Comparison of ENCODE assay signal across 8 cellular contexts in the genomic region with DNA sequence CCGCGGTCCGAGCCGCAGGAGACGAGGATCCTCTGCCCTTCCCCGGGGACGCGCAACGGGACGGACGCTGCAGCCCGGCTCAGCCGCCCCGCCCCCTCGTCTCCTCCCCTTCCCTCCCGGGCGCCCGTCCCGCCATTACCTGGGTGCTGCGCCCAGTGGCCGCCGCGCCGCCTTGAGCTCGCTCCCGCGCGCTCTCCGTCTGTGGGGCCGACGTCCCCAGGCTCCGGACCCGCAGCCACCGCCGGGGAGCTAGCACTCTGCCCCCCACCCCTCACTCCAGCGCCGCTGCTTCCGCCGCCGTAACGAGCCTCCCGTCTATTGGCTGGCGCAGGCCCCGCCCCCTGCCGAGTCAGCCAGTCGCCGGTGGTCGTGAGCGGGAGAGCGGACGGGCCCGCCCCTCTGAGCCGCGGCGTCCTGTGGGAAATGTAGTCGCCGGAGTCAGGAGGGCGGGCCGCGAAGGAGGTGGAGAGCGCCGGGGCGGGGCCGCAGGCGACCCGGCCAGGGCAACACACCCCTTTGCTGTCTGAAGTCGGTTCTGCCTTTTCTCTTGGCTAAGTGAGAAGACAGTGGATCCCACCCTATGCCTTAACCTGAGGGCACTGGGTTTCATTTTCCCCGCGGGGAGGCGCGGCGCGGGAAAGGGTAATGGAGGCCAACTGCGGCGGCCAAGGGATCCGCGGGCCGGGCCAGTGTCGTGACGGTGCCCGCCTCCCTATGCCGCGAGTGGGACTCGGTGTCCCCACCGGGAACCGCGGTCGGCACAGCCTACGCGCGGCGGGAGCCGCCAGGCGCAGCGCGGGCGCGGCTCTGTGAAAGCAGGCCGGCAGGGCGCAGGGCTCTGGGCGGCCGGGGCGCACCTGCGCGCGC. TPM values are rescaled to one million over a fixed set of nuclear protein-coding genes. Genes with fewer than 3 reads are reported as not detected.
DNase-seq lines count a peak whose midpoint lies in the region; ATAC-seq and TF ChIP-seq lines count a peak whose summit lies in the region.

A gene (minus strand): TSS at position 259 of the 867 bp plus-strand sequence. CDS start 1,767 bp downstream, outside the sequence.

- H3K36me3 Mint-ChIP-seq in endothelial cell (ENCODE audit: low read depth, unreplicated experiment) (peaks cover 8% of the 10 kb centered on the region), mesothelial cell of epicardium (peaks cover 5% of the 10 kb centered on the region)

- H3K4me1 ChIP-seq in OCI-LY3 (ENCODE audit: low read length) = peaks cover 10% of the 10 kb centered on the region

- no peaks in the 10 kb centered on the region for H3K27me3 ChIP-seq in OCI-LY3 (ENCODE audit: low read depth, low read length)

- peaks cover 6% of the 10 kb centered on the region; the same call in 1 of the 2 replicates for H3K79me2 ChIP-seq in OCI-LY3 (ENCODE audit: low read length)

- peak within 1 kb of the TSS; percentile 68 for H3K9ac ChIP-seq in OCI-LY3 (ENCODE audit: low read length)

- no peak within 1 kb of the TSS for H3K27ac Mint-ChIP-seq in endothelial cell (ENCODE audit: unreplicated experiment)
- peak within 1 kb of the TSS; percentile 92 for H3K27ac Mint-ChIP-seq in mesothelial cell of epicardium

- no peaks in the 10 kb centered on the region for H4K20me1 ChIP-seq in OCI-LY3 (ENCODE audit: insufficient read depth, low read length)

- DNase-seq in DMS114 treated with DMSO at 0.1 percent for 48 hours (lab: John Stamatoyannopoulos, UW; ENCODE audit: unreplicated experiment) (peak; percentile 82), HuH-7.5 (ENCODE audit: low spot score) (peak; percentile 85), endothelial cell (ENCODE audit: low spot score) (peak; percentile 97), mesothelial cell of epicardium (ENCODE audit: low spot score in 2 of 2, unreplicated experiment in 2 of 2) (peak; percentile 96 to 97)
- DNase-seq in activated CD8-positive, alpha-beta memory T cell treated with anti-CD3 and anti-CD28 coated beads, Interleukin-2, amount 50 U/mL, for 4 hours = peak; percentile 99
- peak; percentile 94 to 97 for DNase-seq in stimulated activated CD8-positive, alpha-beta memory T cell treated with anti-CD3 and anti-CD28 coated beads, Interleukin-15, amount 100 ng/mL, for 4 hours (ENCODE audit: low read depth in 2 of 2)

- peaks cover 11% of the 10 kb centered on the region for H3K27me3 Mint-ChIP-seq in endothelial cell (ENCODE audit: unreplicated experiment)
- H3K27me3 Mint-ChIP-seq in mesothelial cell of epicardium (ENCODE audit: low read depth) = no peaks in the 10 kb centered on the region

- H2AFZ ChIP-seq in OCI-LY3 (ENCODE audit: low read depth, low read length) = peak within 1 kb of the TSS; percentile 91

- H3K4me1 Mint-ChIP-seq in endothelial cell (ENCODE audit: unreplicated experiment) = peaks cover 8% of the 10 kb centered on the region
- H3K4me1 Mint-ChIP-seq in mesothelial cell of epicardium = peaks cover 15% of the 10 kb centered on the region

- H3K4me3 Mint-ChIP-seq in endothelial cell (ENCODE audit: unreplicated experiment) (peak within 1 kb of the TSS; percentile 97), mesothelial cell of epicardium (peak within 1 kb of the TSS; percentile 91)

- H3K4me2 ChIP-seq in OCI-LY3 (ENCODE audit: low read length) = peak within 1 kb of the TSS; percentile 96

- 0 out of 2 replicates have a peak, but pooled peaks cover 4% of the 10 kb centered on the region for H3K9me3 ChIP-seq in OCI-LY3 (ENCODE audit: insufficient read depth, low read length)

- H3K9me3 Mint-ChIP-seq in endothelial cell (ENCODE audit: unreplicated experiment) = no peaks in the 10 kb centered on the region
- peaks cover 14% of the 10 kb centered on the region for H3K9me3 Mint-ChIP-seq in mesothelial cell of epicardium

- TF ChIP-seq CTCF in OCI-LY3 (IDR thresholded peaks at IDR 0.05; ENCODE audit: low read depth, low read length) (no peak), endothelial cell (IDR thresholded peaks at IDR 0.05; ENCODE audit: unreplicated experiment) (no peak), mesothelial cell of epicardium (IDR thresholded peaks at IDR 0.05; ENCODE audit: unreplicated experiment) (no peak)

- H3K27ac ChIP-seq in OCI-LY3 (ENCODE audit: low read length) = peak within 1 kb of the TSS; percentile 45

- peak within 1 kb of the TSS; percentile 96 for H3K4me3 ChIP-seq in OCI-LY3 (ENCODE audit: low read length)

- ATAC-seq in GM21528 (IDR thresholded peaks at IDR 0.05; ENCODE audit: low FRiP score, unreplicated experiment) = peak; percentile 84

- H3K36me3 ChIP-seq in OCI-LY3 (replicated peaks; ENCODE audit: low read depth, low read length) = no peaks in the 10 kb centered on the region

RNA-seq across cellular contexts. Expression of the gene that starts here (rescaled TPM):
- total RNA-seq in endothelial cell (ENCODE audit: unreplicated experiment) (39.4 TPM), mesothelial cell of epicardium (35.9 to 38.5 TPM (median 37.5 TPM) in 3 replicates)

Comparison
In these comparisons a context has a peak if more than half of its experiments do, and no peak if none do; other contexts are left out.
1. Peak in every context shown above with its lines: DNase-seq, ATAC-seq, H3K4me3 ChIP-seq and H3K27ac ChIP-seq.